Comparison of ENCODE assay signal across 24 cellular contexts in the genomic region with DNA sequence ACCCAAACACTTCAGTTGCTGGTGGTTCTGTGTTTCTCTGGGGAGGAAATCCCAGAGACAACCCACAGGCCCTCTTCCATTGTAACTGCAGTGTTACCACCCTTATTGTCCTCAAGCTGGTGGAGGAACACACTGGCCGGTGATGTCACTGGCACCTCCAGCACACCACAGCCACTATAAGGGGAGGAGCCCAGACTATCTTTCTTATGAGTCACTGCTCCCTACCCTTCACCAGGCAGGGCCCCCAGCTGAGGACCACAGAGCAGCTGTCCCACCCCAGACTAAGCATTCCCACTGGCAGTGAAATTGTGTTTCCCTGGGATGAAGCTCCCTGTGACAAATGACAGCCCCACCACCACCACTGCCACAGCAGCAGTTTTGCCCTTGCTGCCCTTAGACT.
"Had no signal": no experiment of that assay in that cellular context is flagged by ENCODE, and none has a peak within 500 bp of the region (broad histone marks: within the 10 kb centered on the region; RNA-seq: fewer than 3 reads in every experiment).

No MANE protein-coding gene starts in this region.

- H3K36me3 ChIP-seq: gastrocnemius medialis, ovary, sigmoid colon, vagina had no signal

- H3K79me2 ChIP-seq: hepatocyte had no signal

- H3K4me2 ChIP-seq: hepatocyte, smooth muscle cell had no signal

- H3K4me3 ChIP-seq: gastrocnemius medialis, hepatocyte, ovary, psoas muscle, sigmoid colon, smooth muscle cell, vagina had no signal

- ATAC-seq: activated naive CD4-positive, alpha-beta T cell treated with anti-CD3 and anti-CD28 coated beads, Interleukin-2, amount 50 U/mL, for 72 hours; activated T-cell treated with anti-CD3 and anti-CD28 coated beads, Interleukin-2, amount 50 U/mL, for 72 hours; gastrocnemius medialis; left cardiac atrium; left ventricle myocardium superior; naive thymus-derived CD4-positive, alpha-beta T cell; psoas muscle; stimulated activated memory B cell treated with anti-CD40 and anti-IgM and Interleukin-4, amounts not matched to agents 10 μg/mL and 1 μg/mL and 100 μg/mL, for 72 hours; stimulated activated naive CD8-positive, alpha-beta T cell treated with anti-CD3 and anti-CD28 coated beads, Interleukin-15, amount 100 ng/mL, for 72 hours had no signal

- DNase-seq: activated CD4-positive, CD25-positive, alpha-beta regulatory T cell treated with anti-CD3 and anti-CD28 coated beads, Interleukin-2, amount 50 U/mL, for 72 hours; activated naive CD4-positive, alpha-beta T cell; activated T-cell treated with anti-CD3 and anti-CD28 coated beads for 4 hours; activated T-cell treated with anti-CD3 and anti-CD28 coated beads, Interleukin-2, amount 50 U/mL, for 72 hours; effector CD8-positive, alpha-beta T cell; gastrocnemius medialis; islet precursor cell; left cardiac atrium; left ventricle myocardium superior; naive thymus-derived CD4-positive, alpha-beta T cell; ovary; psoas muscle; sigmoid colon; stimulated activated CD4-positive, alpha-beta T cell treated with anti-CD3 and anti-CD28 coated beads, Interleukin-1b, Interleukin-23, amount 100 ng/mL, for 48 hours; stimulated activated CD4-positive, alpha-beta T cell treated with anti-CD3 and anti-CD28 coated beads, Interleukin-4, amount 100 ng/mL, for 4 hours; stimulated activated CD8-positive, alpha-beta memory T cell treated with anti-CD3 and anti-CD28 coated beads, Interleukin-4, amount 100 ng/mL, for 48 hours; stimulated activated naive CD8-positive, alpha-beta T cell treated with anti-CD3 and anti-CD28 coated beads, Interleukin-15, amount 100 ng/mL, for 72 hours; substantia nigra; T1000 had no signal

- H3K27ac ChIP-seq: gastrocnemius medialis, hepatocyte, ovary, psoas muscle, sigmoid colon, vagina had no signal

- H2AFZ ChIP-seq: hepatocyte had no signal

- H3K9me3 ChIP-seq: gastrocnemius medialis, ovary, sigmoid colon, vagina had no signal

- H3K27me3 ChIP-seq: gastrocnemius medialis, hepatocyte, ovary, sigmoid colon, vagina had no signal

- H3K4me1 ChIP-seq: gastrocnemius medialis, psoas muscle, sigmoid colon, vagina had no signal
